ENCODE assay signal across 13 cellular contexts in genomic region chr12:15558915-15559528, GRCh38.
DNase-seq lines count a peak whose midpoint lies in the region; ATAC-seq and TF ChIP-seq lines count a peak whose summit lies in the region.
"Had no signal": no experiment of that assay in that cellular context is flagged by ENCODE, and none has a peak within 500 bp of the region (broad histone marks: within the 10 kb centered on the region; RNA-seq: fewer than 3 reads in every experiment).

No MANE protein-coding gene starts in this region.

- TF ChIP-seq CTCF in OCI-LY3 (IDR thresholded peaks at IDR 0.05; ENCODE audit: low read depth, low read length) = no peak

- H3K9me3 ChIP-seq in OCI-LY3 (ENCODE audit: insufficient read depth, low read length) = no peaks in the 10 kb centered on the region
- H3K9me3 ChIP-seq: gastrocnemius medialis had no signal

- H3K4me3 ChIP-seq in OCI-LY3 (ENCODE audit: low read length) = peak overlapping the region; percentile 2; the same call in 1 of the 2 replicates
- H3K4me3 ChIP-seq: gastrocnemius medialis had no signal

- peak overlapping the region; percentile 75 for H3K27ac ChIP-seq in OCI-LY3 (ENCODE audit: low read length)
- no peak overlapping the region for H3K27ac ChIP-seq in epithelial cell of prostate
- H3K27ac ChIP-seq: gastrocnemius medialis had no signal

- H4K20me1 ChIP-seq in OCI-LY3 (ENCODE audit: insufficient read depth, low read length) = no peaks in the 10 kb centered on the region

- H3K4me1 Mint-ChIP-seq in T-cell = peaks cover 42 to 57% (median 53%) of the 10 kb centered on the region in 3 donors

- no peaks in the 10 kb centered on the region for H3K27me3 ChIP-seq in OCI-LY3 (ENCODE audit: low read depth, low read length)
- H3K27me3 ChIP-seq: gastrocnemius medialis had no signal

- no peak for ATAC-seq in GM18858 (IDR thresholded peaks at IDR 0.05; ENCODE audit: unreplicated experiment)
- no peak for ATAC-seq in T-cell (replicated peaks in 1 of 4)
- ATAC-seq: gastrocnemius medialis, left lobe of liver had no signal

- CTCF ChIA-PET in T-cell (lab: Charles Lee) = interaction anchor here (0.6 to 2.4 kb wide), 10 partner anchors 9 to 593 kb away, joined by 3 to 9 read pairs (median 4); no protein-coding TSS in a partner anchor

- no peak overlapping the region for H3K27ac Mint-ChIP-seq in T-cell
- H3K27ac Mint-ChIP-seq: activated naive CD4-positive, alpha-beta T cell treated with anti-CD3 and anti-CD28 coated beads, Interleukin-2, amount 50 U/mL, for 24 hours had no signal

- no peaks in the 10 kb centered on the region for H3K9me3 Mint-ChIP-seq in T-cell
- H3K9me3 Mint-ChIP-seq: activated naive CD4-positive, alpha-beta T cell treated with anti-CD3 and anti-CD28 coated beads, Interleukin-2, amount 50 U/mL, for 24 hours had no signal

- H3K27me3 Mint-ChIP-seq in T-cell = no peaks in the 10 kb centered on the region
- H3K27me3 Mint-ChIP-seq: activated naive CD4-positive, alpha-beta T cell treated with anti-CD3 and anti-CD28 coated beads, Interleukin-2, amount 50 U/mL, for 24 hours had no signal

- no peak overlapping the region for H3K4me3 Mint-ChIP-seq in T-cell
- H3K4me3 Mint-ChIP-seq: activated naive CD4-positive, alpha-beta T cell treated with anti-CD3 and anti-CD28 coated beads, Interleukin-2, amount 50 U/mL, for 24 hours had no signal

- peaks cover 26% of the 10 kb centered on the region for H3K36me3 Mint-ChIP-seq in T-cell

- POLR2A ChIA-PET in T-cell (lab: Charles Lee) = interaction anchor here in 1 of 2 donors (0.6 kb wide), 1 partner anchor 9 kb away, joined by 3 read pairs; no protein-coding TSS in a partner anchor

- no peaks in the 10 kb centered on the region for H3K79me2 ChIP-seq in OCI-LY3 (ENCODE audit: low read length)

- H2AFZ ChIP-seq in OCI-LY3 (ENCODE audit: low read depth, low read length) = no peak overlapping the region

- peaks cover 57% of the 10 kb centered on the region for H3K36me3 ChIP-seq in OCI-LY3 (replicated peaks; ENCODE audit: low read depth, low read length)
- H3K36me3 ChIP-seq: gastrocnemius medialis had no signal

- DNase-seq in GM04504 (ENCODE audit: low read depth) = peak; percentile 83
- DNase-seq in epithelial cell of prostate (ENCODE audit: low read depth, low spot score) = peak; percentile 40
- peak; percentile 57 for DNase-seq in putamen (ENCODE audit: low spot score)
- no peak for DNase-seq in T-cell
- no peak for DNase-seq in cerebellar cortex (ENCODE audit: low spot score)
- DNase-seq: activated CD4-positive, alpha-beta T cell treated with anti-CD3 and anti-CD28 coated beads, Interleukin-2, amount 50 U/mL, for 48 hours; DMS53; gastrocnemius medialis; trophoblast cell had no signal

- peak overlapping the region; percentile 39 for H3K4me2 ChIP-seq in OCI-LY3 (ENCODE audit: low read length)

- H3K9ac ChIP-seq in OCI-LY3 (ENCODE audit: low read length) = 0 out of 2 replicates have a peak overlapping the region, but pooled peaks have one; percentile 7

- H3K4me1 ChIP-seq in OCI-LY3 (ENCODE audit: low read length) = peaks cover 35% of the 10 kb centered on the region

Comparison
In these comparisons a context has a peak if more than half of its experiments do, and no peak if none do; other contexts are left out.
1. DNase-seq: peak in GM04504 (single experiment), epithelial cell of prostate (single experiment) and putamen (single experiment); none in T-cell (0 of 34) and cerebellar cortex (single experiment).